ENCODE assay signal across 1 cellular context in genomic region chr20:47221036-47221625, GRCh38.
TF ChIP-seq lines count a peak whose summit lies in the region.

No MANE protein-coding gene starts in this region.

TF ChIP-seq in SK-N-SH treated with all-trans-retinoic acid at 6 μM for 48 hours, 23 proteins besides CTCF, POLR2A, EP300 and RAD21 (continued from another document):
- TF ChIP-seq, protein P1, sequence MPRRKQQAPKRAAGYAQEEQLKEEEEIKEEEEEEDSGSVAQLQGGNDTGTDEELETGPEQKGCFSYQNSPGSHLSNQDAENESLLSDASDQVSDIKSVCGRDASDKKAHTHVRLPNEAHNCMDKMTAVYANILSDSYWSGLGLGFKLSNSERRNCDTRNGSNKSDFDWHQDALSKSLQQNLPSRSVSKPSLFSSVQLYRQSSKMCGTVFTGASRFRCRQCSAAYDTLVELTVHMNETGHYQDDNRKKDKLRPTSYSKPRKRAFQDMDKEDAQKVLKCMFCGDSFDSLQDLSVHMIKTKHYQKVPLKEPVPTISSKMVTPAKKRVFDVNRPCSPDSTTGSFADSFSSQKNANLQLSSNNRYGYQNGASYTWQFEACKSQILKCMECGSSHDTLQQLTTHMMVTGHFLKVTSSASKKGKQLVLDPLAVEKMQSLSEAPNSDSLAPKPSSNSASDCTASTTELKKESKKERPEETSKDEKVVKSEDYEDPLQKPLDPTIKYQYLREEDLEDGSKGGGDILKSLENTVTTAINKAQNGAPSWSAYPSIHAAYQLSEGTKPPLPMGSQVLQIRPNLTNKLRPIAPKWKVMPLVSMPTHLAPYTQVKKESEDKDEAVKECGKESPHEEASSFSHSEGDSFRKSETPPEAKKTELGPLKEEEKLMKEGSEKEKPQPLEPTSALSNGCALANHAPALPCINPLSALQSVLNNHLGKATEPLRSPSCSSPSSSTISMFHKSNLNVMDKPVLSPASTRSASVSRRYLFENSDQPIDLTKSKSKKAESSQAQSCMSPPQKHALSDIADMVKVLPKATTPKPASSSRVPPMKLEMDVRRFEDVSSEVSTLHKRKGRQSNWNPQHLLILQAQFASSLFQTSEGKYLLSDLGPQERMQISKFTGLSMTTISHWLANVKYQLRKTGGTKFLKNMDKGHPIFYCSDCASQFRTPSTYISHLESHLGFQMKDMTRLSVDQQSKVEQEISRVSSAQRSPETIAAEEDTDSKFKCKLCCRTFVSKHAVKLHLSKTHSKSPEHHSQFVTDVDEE (CRISPR knock-in tag; IDR thresholded peaks at IDR 0.05), result no peak
- TF ChIP-seq SNAI2 (CRISPR knock-in tag; IDR thresholded peaks at IDR 0.05) (no peak), PPARA (CRISPR knock-in tag; IDR thresholded peaks at IDR 0.05; ENCODE audit: borderline replicate concordance) (no peak), RARB (CRISPR knock-in tag; IDR thresholded peaks at IDR 0.05) (no peak), ZFP30 (CRISPR knock-in tag; IDR thresholded peaks at IDR 0.05) (no peak), BACH2 (CRISPR knock-in tag; IDR thresholded peaks at IDR 0.05; ENCODE audit: borderline replicate concordance) (no peak), ESRRG (CRISPR knock-in tag; IDR thresholded peaks at IDR 0.05) (no peak), ZNF565 (CRISPR knock-in tag; conservative IDR thresholded peaks at IDR 0.05; ENCODE audit: low read depth) (no peak), TCF4 (CRISPR knock-in tag; IDR thresholded peaks at IDR 0.05; ENCODE audit: borderline replicate concordance) (no peak), ZNF8 (CRISPR knock-in tag; IDR thresholded peaks at IDR 0.05) (no peak), CSDC2 (CRISPR knock-in tag; IDR thresholded peaks at IDR 0.05) (no peak)
- TF ChIP-seq, protein P2, sequence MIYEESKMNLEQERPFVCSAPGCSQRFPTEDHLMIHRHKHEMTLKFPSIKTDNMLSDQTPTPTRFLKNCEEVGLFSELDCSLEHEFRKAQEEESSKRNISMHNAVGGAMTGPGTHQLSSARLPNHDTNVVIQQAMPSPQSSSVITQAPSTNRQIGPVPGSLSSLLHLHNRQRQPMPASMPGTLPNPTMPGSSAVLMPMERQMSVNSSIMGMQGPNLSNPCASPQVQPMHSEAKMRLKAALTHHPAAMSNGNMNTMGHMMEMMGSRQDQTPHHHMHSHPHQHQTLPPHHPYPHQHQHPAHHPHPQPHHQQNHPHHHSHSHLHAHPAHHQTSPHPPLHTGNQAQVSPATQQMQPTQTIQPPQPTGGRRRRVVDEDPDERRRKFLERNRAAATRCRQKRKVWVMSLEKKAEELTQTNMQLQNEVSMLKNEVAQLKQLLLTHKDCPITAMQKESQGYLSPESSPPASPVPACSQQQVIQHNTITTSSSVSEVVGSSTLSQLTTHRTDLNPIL (CRISPR knock-in tag; IDR thresholded peaks at IDR 0.05; ENCODE audit: low read depth), result no peak
- TF ChIP-seq, protein P3, sequence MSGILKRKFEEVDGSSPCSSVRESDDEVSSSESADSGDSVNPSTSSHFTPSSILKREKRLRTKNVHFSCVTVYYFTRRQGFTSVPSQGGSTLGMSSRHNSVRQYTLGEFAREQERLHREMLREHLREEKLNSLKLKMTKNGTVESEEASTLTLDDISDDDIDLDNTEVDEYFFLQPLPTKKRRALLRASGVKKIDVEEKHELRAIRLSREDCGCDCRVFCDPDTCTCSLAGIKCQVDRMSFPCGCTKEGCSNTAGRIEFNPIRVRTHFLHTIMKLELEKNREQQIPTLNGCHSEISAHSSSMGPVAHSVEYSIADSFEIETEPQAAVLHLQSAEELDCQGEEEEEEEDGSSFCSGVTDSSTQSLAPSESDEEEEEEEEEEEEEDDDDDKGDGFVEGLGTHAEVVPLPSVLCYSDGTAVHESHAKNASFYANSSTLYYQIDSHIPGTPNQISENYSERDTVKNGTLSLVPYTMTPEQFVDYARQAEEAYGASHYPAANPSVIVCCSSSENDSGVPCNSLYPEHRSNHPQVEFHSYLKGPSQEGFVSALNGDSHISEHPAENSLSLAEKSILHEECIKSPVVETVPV (CRISPR knock-in tag; IDR thresholded peaks at IDR 0.05), result no peak
